ENCODE assay signal across 30 cellular contexts in the genomic region with DNA sequence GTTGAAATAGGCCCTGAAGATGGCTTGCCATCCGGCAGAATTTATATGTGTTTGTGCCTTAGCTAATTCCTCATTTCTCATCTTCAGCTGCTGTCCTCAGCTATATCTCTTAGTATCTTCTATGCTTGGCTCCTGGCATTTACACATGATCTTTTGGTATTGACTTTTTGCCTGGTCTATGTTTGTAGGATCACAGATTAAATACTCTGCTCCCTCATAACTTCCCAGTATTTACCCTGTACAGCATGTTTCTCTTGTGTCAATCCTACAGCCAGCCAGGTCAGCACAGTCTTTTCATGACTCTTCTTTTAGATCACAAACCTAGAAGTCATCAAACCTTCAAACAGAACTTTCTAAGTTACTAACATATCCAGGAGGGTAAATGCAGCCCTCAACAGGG.
"Had no signal": no experiment of that assay in that cellular context is flagged by ENCODE, and none has a peak within 500 bp of the region (broad histone marks: within the 10 kb centered on the region; RNA-seq: fewer than 3 reads in every experiment).

No MANE protein-coding gene starts in this region.

- H3K27ac ChIP-seq: neutrophil, pancreas, psoas muscle, skin epidermis, spleen, suprapubic skin, testis, tibial artery, transverse colon, upper lobe of right lung, uterus had no signal

- H3K4me3 Mint-ChIP-seq: naive thymus-derived CD8-positive, alpha-beta T cell; natural killer cell treated with Interleukin-12 subunit alpha and Interleukin-12 subunit beta and Interleukin-15 and Interleukin-18, amount 100 ng/mL, for 72 hours; nephron progenitor cell; neural crest cell; stimulated activated memory B cell treated with anti-CD40 and anti-IgM and Interleukin-4, amounts not matched to agents 10 μg/mL and 1 μg/mL and 100 μg/mL, for 72 hours; stimulated activated naive CD8-positive, alpha-beta T cell treated with anti-CD3 and anti-CD28 coated beads, Interleukin-15, amount 100 ng/mL, for 72 hours; type B pancreatic cell had no signal

- H3K4me2 ChIP-seq: smooth muscle cell had no signal

- DNase-seq: naive thymus-derived CD8-positive, alpha-beta T cell; nephron progenitor cell; nucleus accumbens; pancreas; psoas muscle; right cardiac atrium; spleen; stimulated activated CD4-positive, alpha-beta T cell treated with anti-CD3 and anti-CD28 coated beads, Interleukin-12 subunit alpha, Interleukin-12 subunit beta, amount 100 ng/mL, for 4 hours; stimulated activated CD4-positive, alpha-beta T cell treated with anti-CD3 and anti-CD28 coated beads, Interleukin-1b, Interleukin-23, amount 100 ng/mL, for 48 hours; stimulated activated CD4-positive, alpha-beta T cell treated with anti-CD3 and anti-CD28 coated beads, Interleukin-4, amount 100 ng/mL, for 1 hour; stimulated activated CD4-positive, alpha-beta T cell treated with anti-CD3 and anti-CD28 coated beads, Interleukin-4, amount 100 ng/mL, for 4 hours; stimulated activated CD8-positive, alpha-beta memory T cell treated with anti-CD3 and anti-CD28 coated beads, Interleukin-4, amount 100 ng/mL, for 48 hours; stimulated activated naive CD4-positive, alpha-beta T cell; stimulated activated naive CD8-positive, alpha-beta T cell treated with anti-CD3 and anti-CD28 coated beads, Interleukin-15, amount 100 ng/mL, for 72 hours; stimulated activated naive CD8-positive, alpha-beta T cell treated with anti-CD3 and anti-CD28 coated beads, Interleukin-15, Interleukin-2, amounts not matched to agents 100 U/mL and 50 U/mL, for 24 hours; substantia nigra; testis; tibial artery; transverse colon; upper lobe of right lung; uterus had no signal

- ATAC-seq: naive thymus-derived CD8-positive, alpha-beta T cell; natural killer cell treated with Interleukin-12 subunit alpha and Interleukin-12 subunit beta and Interleukin-15 and Interleukin-18, amount 100 ng/mL, for 72 hours; psoas muscle; right cardiac atrium; sciatic nerve; stimulated activated memory B cell treated with anti-CD40 and anti-IgM and Interleukin-4, amounts not matched to agents 10 μg/mL and 1 μg/mL and 100 μg/mL, for 72 hours; stimulated activated naive CD8-positive, alpha-beta T cell treated with anti-CD3 and anti-CD28 coated beads, Interleukin-15, amount 100 ng/mL, for 72 hours; stimulated activated naive CD8-positive, alpha-beta T cell treated with anti-CD3 and anti-CD28 coated beads, Interleukin-15, Interleukin-2, amounts not matched to agents 100 U/mL and 50 U/mL, for 24 hours; upper lobe of right lung had no signal

- H3K4me1 ChIP-seq: pancreas, psoas muscle, spleen, suprapubic skin, testis, transverse colon, upper lobe of right lung, uterus had no signal

- H3K27me3 ChIP-seq: neutrophil, pancreas, spleen, suprapubic skin, testis, tibial artery, transverse colon, upper lobe of right lung, uterus had no signal

- H3K36me3 ChIP-seq: neutrophil, pancreas, spleen, suprapubic skin, tibial artery, transverse colon, upper lobe of right lung, uterus had no signal

- H3K4me3 ChIP-seq: pancreas, psoas muscle, skin epidermis, smooth muscle cell, spleen, suprapubic skin, testis, tibial artery, transverse colon, upper lobe of right lung, uterus had no signal

- H3K27me3 Mint-ChIP-seq: naive thymus-derived CD8-positive, alpha-beta T cell; natural killer cell treated with Interleukin-12 subunit alpha and Interleukin-12 subunit beta and Interleukin-15 and Interleukin-18, amount 100 ng/mL, for 72 hours; stimulated activated memory B cell treated with anti-CD40 and anti-IgM and Interleukin-4, amounts not matched to agents 10 μg/mL and 1 μg/mL and 100 μg/mL, for 72 hours; stimulated activated naive CD8-positive, alpha-beta T cell treated with anti-CD3 and anti-CD28 coated beads, Interleukin-15, amount 100 ng/mL, for 72 hours; type B pancreatic cell had no signal

- FAIRE-seq: pancreas had no signal

- H3K4me1 Mint-ChIP-seq: naive thymus-derived CD8-positive, alpha-beta T cell; stimulated activated memory B cell treated with anti-CD40 and anti-IgM and Interleukin-4, amounts not matched to agents 10 μg/mL and 1 μg/mL and 100 μg/mL, for 72 hours; stimulated activated naive CD8-positive, alpha-beta T cell treated with anti-CD3 and anti-CD28 coated beads, Interleukin-15, amount 100 ng/mL, for 72 hours had no signal

- H3K27ac Mint-ChIP-seq: naive thymus-derived CD8-positive, alpha-beta T cell; natural killer cell treated with Interleukin-12 subunit alpha and Interleukin-12 subunit beta and Interleukin-15 and Interleukin-18, amount 100 ng/mL, for 72 hours; nephron progenitor cell; stimulated activated memory B cell treated with anti-CD40 and anti-IgM and Interleukin-4, amounts not matched to agents 10 μg/mL and 1 μg/mL and 100 μg/mL, for 72 hours; stimulated activated naive CD8-positive, alpha-beta T cell treated with anti-CD3 and anti-CD28 coated beads, Interleukin-15, amount 100 ng/mL, for 72 hours; type B pancreatic cell had no signal

- H3K36me3 Mint-ChIP-seq: naive thymus-derived CD8-positive, alpha-beta T cell; natural killer cell treated with Interleukin-12 subunit alpha and Interleukin-12 subunit beta and Interleukin-15 and Interleukin-18, amount 100 ng/mL, for 72 hours; stimulated activated memory B cell treated with anti-CD40 and anti-IgM and Interleukin-4, amounts not matched to agents 10 μg/mL and 1 μg/mL and 100 μg/mL, for 72 hours; type B pancreatic cell had no signal

- H3K9me3 ChIP-seq: neutrophil, pancreas, psoas muscle, suprapubic skin, testis, tibial artery, transverse colon, upper lobe of right lung, uterus had no signal

- H3K9me3 Mint-ChIP-seq: nephron progenitor cell; neural crest cell; stimulated activated memory B cell treated with anti-CD40 and anti-IgM and Interleukin-4, amounts not matched to agents 10 μg/mL and 1 μg/mL and 100 μg/mL, for 72 hours; type B pancreatic cell had no signal
